In genomic region chrX:12975999-12976558, GRCh38 we compare ENCODE assay signal across 7 cellular contexts.
DNase-seq lines count a peak whose midpoint lies in the region; ATAC-seq and TF ChIP-seq lines count a peak whose summit lies in the region.

No MANE protein-coding gene starts in this region.

- DNase-seq in NCI-H345 (lab: John Stamatoyannopoulos, UW) (peak; percentile 36), glomerular visceral epithelial cell (ENCODE audit: extremely low spot score) (peak; percentile 63), nucleus accumbens (lab: John Stamatoyannopoulos, UW) (peak in 30 of 56 donors; percentile 4 to 64 (median 18)), DMS153 treated with DMSO at 0.1 percent for 48 hours (lab: John Stamatoyannopoulos, UW; ENCODE audit: unreplicated experiment) (no peak)
- peak; percentile 41 for DNase-seq in activated naive CD4-positive, alpha-beta T cell treated with Interleukin-2 at 50 U/mL for 16 hours

- in situ Hi-C loops in GM18951 (cut with MboI; ENCODE audit: low sequenced_read_pairs, unreplicated experiment): no loop called here

- no peak for ATAC-seq in GM19395 (IDR thresholded peaks at IDR 0.05; ENCODE audit: unreplicated experiment)

- TF ChIP-seq POLR2A in GM18951 (IDR thresholded peaks at IDR 0.05; ENCODE audit: extremely low read depth, insufficient read depth, insufficient read length): peak; percentile 58
